In the genomic region with DNA sequence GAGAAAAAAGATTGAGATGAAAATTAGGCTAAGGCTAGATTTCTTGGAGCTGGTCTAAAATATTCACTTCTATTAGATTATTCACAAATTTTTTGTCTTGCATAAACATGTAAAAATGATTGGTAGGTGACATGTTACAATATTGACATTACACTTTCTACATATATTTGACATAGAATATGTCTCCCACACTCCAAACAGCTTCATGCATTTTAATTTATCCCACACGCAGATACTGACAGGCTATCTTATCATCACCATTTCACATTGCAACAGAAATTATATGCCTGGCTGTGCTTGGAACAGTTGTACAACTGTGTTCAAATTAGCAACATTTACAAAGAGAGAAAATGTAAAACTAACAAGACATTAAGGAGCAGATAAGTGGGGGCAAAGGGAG, we compare ENCODE assay signal across 1 cellular context.
TF ChIP-seq lines count a peak whose summit lies in the region.

No MANE protein-coding gene starts in this region.

TF ChIP-seq in SK-N-SH treated with all-trans-retinoic acid at 6 μM for 48 hours, 23 proteins besides CTCF, POLR2A, EP300 and RAD21 (continued from another document):
- TF ChIP-seq, protein P1, sequence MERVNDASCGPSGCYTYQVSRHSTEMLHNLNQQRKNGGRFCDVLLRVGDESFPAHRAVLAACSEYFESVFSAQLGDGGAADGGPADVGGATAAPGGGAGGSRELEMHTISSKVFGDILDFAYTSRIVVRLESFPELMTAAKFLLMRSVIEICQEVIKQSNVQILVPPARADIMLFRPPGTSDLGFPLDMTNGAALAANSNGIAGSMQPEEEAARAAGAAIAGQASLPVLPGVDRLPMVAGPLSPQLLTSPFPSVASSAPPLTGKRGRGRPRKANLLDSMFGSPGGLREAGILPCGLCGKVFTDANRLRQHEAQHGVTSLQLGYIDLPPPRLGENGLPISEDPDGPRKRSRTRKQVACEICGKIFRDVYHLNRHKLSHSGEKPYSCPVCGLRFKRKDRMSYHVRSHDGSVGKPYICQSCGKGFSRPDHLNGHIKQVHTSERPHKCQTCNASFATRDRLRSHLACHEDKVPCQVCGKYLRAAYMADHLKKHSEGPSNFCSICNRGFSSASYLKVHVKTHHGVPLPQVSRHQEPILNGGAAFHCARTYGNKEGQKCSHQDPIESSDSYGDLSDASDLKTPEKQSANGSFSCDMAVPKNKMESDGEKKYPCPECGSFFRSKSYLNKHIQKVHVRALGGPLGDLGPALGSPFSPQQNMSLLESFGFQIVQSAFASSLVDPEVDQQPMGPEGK (CRISPR knock-in tag; IDR thresholded peaks at IDR 0.05; ENCODE audit: borderline replicate concordance): no peak
- TF ChIP-seq, protein P2, sequence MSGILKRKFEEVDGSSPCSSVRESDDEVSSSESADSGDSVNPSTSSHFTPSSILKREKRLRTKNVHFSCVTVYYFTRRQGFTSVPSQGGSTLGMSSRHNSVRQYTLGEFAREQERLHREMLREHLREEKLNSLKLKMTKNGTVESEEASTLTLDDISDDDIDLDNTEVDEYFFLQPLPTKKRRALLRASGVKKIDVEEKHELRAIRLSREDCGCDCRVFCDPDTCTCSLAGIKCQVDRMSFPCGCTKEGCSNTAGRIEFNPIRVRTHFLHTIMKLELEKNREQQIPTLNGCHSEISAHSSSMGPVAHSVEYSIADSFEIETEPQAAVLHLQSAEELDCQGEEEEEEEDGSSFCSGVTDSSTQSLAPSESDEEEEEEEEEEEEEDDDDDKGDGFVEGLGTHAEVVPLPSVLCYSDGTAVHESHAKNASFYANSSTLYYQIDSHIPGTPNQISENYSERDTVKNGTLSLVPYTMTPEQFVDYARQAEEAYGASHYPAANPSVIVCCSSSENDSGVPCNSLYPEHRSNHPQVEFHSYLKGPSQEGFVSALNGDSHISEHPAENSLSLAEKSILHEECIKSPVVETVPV (CRISPR knock-in tag; IDR thresholded peaks at IDR 0.05): no peak
- no peak for TF ChIP-seq RARB (CRISPR knock-in tag; IDR thresholded peaks at IDR 0.05)
- TF ChIP-seq, protein P3, sequence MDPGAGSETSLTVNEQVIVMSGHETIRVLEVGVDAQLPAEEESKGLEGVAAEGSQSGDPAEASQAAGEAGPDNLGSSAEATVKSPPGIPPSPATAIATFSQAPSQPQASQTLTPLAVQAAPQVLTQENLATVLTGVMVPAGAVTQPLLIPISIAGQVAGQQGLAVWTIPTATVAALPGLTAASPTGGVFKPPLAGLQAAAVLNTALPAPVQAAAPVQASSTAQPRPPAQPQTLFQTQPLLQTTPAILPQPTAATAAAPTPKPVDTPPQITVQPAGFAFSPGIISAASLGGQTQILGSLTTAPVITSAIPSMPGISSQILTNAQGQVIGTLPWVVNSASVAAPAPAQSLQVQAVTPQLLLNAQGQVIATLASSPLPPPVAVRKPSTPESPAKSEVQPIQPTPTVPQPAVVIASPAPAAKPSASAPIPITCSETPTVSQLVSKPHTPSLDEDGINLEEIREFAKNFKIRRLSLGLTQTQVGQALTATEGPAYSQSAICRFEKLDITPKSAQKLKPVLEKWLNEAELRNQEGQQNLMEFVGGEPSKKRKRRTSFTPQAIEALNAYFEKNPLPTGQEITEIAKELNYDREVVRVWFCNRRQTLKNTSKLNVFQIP (CRISPR knock-in tag; IDR thresholded peaks at IDR 0.05; ENCODE audit: borderline replicate concordance, low read depth): no peak
- no peak for TF ChIP-seq OSR1 (CRISPR knock-in tag; IDR thresholded peaks at IDR 0.05)
- TF ChIP-seq CSDC2 (CRISPR knock-in tag; IDR thresholded peaks at IDR 0.05): no peak
- no peak for TF ChIP-seq ZC3H10 (CRISPR knock-in tag; IDR thresholded peaks at IDR 0.05)
- TF ChIP-seq, protein P4, sequence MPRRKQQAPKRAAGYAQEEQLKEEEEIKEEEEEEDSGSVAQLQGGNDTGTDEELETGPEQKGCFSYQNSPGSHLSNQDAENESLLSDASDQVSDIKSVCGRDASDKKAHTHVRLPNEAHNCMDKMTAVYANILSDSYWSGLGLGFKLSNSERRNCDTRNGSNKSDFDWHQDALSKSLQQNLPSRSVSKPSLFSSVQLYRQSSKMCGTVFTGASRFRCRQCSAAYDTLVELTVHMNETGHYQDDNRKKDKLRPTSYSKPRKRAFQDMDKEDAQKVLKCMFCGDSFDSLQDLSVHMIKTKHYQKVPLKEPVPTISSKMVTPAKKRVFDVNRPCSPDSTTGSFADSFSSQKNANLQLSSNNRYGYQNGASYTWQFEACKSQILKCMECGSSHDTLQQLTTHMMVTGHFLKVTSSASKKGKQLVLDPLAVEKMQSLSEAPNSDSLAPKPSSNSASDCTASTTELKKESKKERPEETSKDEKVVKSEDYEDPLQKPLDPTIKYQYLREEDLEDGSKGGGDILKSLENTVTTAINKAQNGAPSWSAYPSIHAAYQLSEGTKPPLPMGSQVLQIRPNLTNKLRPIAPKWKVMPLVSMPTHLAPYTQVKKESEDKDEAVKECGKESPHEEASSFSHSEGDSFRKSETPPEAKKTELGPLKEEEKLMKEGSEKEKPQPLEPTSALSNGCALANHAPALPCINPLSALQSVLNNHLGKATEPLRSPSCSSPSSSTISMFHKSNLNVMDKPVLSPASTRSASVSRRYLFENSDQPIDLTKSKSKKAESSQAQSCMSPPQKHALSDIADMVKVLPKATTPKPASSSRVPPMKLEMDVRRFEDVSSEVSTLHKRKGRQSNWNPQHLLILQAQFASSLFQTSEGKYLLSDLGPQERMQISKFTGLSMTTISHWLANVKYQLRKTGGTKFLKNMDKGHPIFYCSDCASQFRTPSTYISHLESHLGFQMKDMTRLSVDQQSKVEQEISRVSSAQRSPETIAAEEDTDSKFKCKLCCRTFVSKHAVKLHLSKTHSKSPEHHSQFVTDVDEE (CRISPR knock-in tag; IDR thresholded peaks at IDR 0.05): no peak
TF ChIP-seq in SK-N-SH treated with all-trans-retinoic acid at 6 μM for 48 hours: peak in this region for 0.
